ENCODE assay signal across 9 cellular contexts in the genomic region with DNA sequence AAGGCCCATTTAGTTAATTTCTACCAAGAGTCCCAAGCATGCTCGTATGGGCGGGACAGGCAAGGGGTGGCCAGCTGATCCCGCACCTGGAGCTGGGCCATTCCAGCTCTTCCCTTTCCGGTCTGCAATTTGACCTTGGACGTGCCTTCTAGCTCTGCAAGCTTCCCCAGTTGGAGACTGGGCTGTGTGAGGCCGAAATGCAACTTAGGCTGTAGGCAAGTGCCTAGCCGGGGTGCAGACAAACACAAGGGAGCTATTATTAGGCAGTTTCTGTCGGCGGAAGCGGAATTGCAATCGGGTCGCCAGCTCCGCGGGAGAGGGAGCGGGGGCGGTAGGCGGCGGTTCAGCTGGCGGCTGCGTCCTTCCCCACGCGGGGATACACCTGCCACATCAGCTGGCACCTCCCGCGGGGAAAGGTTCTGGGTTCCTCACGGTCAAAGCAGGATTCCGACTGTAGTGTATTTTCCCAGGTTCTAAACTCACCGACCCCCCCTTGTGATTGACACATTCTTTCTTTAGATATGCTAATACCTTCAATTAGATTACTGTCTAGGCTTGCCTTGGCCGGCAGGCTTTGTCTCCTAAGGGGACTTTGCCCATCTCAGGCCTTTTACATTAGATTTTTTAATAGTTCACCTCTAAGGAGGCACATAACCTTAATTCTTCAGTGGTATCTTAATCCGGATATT.
DNase-seq lines count a peak whose midpoint lies in the region; ATAC-seq lines count a peak whose summit lies in the region.
"Had no signal": no experiment of that assay in that cellular context is flagged by ENCODE, and none has a peak within 500 bp of the region (broad histone marks: within the 10 kb centered on the region; RNA-seq: fewer than 3 reads in every experiment).

No MANE protein-coding gene starts in this region.

- peak; percentile 66 for ATAC-seq in GM18868 (IDR thresholded peaks at IDR 0.05; ENCODE audit: unreplicated experiment)
- no peak for ATAC-seq in HG02610 (IDR thresholded peaks at IDR 0.05; ENCODE audit: unreplicated experiment)

- DNase-seq in amygdala (lab: John Stamatoyannopoulos, UW) (peak in 35 of 56 donors; percentile 7 to 55 (median 30)), iPS DF 19.7 (ENCODE audit: low read depth, low spot score) (peak; percentile 98), retina (peak; percentile 81), NCI-H1105 (lab: John Stamatoyannopoulos, UW) (no peak), NCI-H2029 (lab: John Stamatoyannopoulos, UW) (no peak)
- DNase-seq in activated CD4-positive, alpha-beta T cell treated with anti-CD3 and anti-CD28 coated beads, Interleukin-2, amount 50 U/mL, for 48 hours, result no peak
- DNase-seq: NCI-H2081 treated with DMSO at 0.1 percent for 48 hours had no signal

Comparison
In these comparisons a context has a peak if more than half of its experiments do, and no peak if none do; other contexts are left out.
1. DNase-seq: peak in amygdala (35 of 56), iPS DF 19.7 (single experiment) and retina (single experiment); none in NCI-H1105 (single experiment), activated CD4-positive, alpha-beta T cell treated with anti-CD3 and anti-CD28 coated beads, Interleukin-2, amount 50 U/mL, for 48 hours (0 of 2) and NCI-H2029 (single experiment).